ENCODE assay signal across 14 cellular contexts in the genomic region with DNA sequence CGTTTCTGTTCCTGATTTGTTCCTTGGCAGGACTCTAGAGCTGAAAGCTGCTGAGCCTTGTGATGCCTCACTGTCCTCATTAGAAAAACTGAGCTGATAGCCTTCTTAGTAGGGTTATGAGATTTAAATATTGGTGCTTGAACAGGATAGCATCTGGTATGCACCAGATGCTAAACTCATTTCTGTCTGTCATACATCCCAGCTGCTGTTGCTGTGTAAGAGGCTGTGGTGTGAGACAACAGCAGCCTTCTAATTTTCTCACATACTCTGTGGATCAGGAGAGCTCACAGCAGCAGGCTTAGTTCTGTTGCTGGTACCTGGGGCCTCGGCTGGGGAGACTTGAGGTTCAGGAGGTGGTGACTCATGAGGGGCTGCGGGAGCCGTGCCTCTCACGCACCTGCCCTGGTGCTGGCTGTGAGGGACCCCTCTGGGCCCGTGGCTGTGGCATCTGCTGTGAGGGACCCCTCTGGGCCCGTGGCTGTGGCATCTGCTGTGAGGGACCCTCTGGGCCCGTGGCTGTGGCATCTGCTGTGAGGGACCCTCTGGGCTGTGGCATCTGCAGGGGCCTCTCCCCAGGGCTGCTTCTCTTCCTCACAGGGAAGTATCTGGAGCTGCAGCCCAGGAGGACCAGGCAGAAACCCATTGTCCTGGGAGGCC. TPM values are rescaled to one million over a fixed set of nuclear protein-coding genes. Genes with fewer than 3 reads are reported as not detected.
DNase-seq lines count a peak whose midpoint lies in the region; FAIRE-seq and TF ChIP-seq lines count a peak whose summit lies in the region.
"Had no signal": no experiment of that assay in that cellular context is flagged by ENCODE, and none has a peak within 500 bp of the region (broad histone marks: within the 10 kb centered on the region; RNA-seq: fewer than 3 reads in every experiment).

No MANE protein-coding gene starts in this region.

- no peak overlapping the region for H4K5ac ChIP-seq in H9 (ENCODE audit: insufficient read length, low read depth, low read length)

- no peak overlapping the region for H4K91ac ChIP-seq in H9 (ENCODE audit: insufficient read length, low read depth, low read length)

- no peak overlapping the region for H3K4me3 Mint-ChIP-seq in H9
- H3K4me3 Mint-ChIP-seq: activated naive CD4-positive, alpha-beta T cell treated with anti-CD3 and anti-CD28 coated beads, Interleukin-2, amount 10 ng/mL, durations not matched to agents 7 days and 5 days; activated T-cell treated with anti-CD3 and anti-CD28 coated beads, Interleukin-2, amount 50 U/mL, for 24 hours had no signal

- no peaks in the 10 kb centered on the region; a peak in 1 of 5 replicates for H3K9me3 Mint-ChIP-seq in H9
- H3K9me3 Mint-ChIP-seq: activated naive CD4-positive, alpha-beta T cell treated with anti-CD3 and anti-CD28 coated beads, Interleukin-2, amount 10 ng/mL, durations not matched to agents 7 days and 5 days; activated T-cell treated with anti-CD3 and anti-CD28 coated beads, Interleukin-2, amount 50 U/mL, for 24 hours had no signal

- H2AK5ac ChIP-seq in H9 (ENCODE audit: insufficient read length, low read length) = no peak overlapping the region

- no peak overlapping the region for H3K56ac ChIP-seq in H9 (ENCODE audit: insufficient read length, low read depth, low read length)

- H3K27ac Mint-ChIP-seq in H9 = 0 out of 7 replicates have a peak overlapping the region, but pooled peaks of 1 of the 3 experiments have one; percentile 44
- H3K27ac Mint-ChIP-seq: activated naive CD4-positive, alpha-beta T cell treated with anti-CD3 and anti-CD28 coated beads, Interleukin-2, amount 10 ng/mL, durations not matched to agents 7 days and 5 days; activated T-cell treated with anti-CD3 and anti-CD28 coated beads, Interleukin-2, amount 50 U/mL, for 24 hours had no signal

- H3K9me3 ChIP-seq in H9 (ENCODE audit: control insufficient read depth, low read depth, low read length) = no peaks in the 10 kb centered on the region
- H3K9me3 ChIP-seq: gastroesophageal sphincter had no signal

- WGBS in H9 (ENCODE audit: extremely low coverage, insufficient read length, low lambda C conversion rate) = no CpG with 5 or more reads among the region's 8 CpGs

- H2BK5ac ChIP-seq in H9 (ENCODE audit: insufficient read length, low read length) = no peak overlapping the region

- peaks cover 6 to 16% (median 14%) of the 10 kb centered on the region in 3 experiments for H3K36me3 Mint-ChIP-seq in H9 (ENCODE audit: insufficient read depth in 1 of 3, low read depth in 3 of 3)

- no peaks in the 10 kb centered on the region for H3K23me2 ChIP-seq in H9 (ENCODE audit: insufficient read length, low read depth, low read length, poor library complexity, severe bottlenecking)

- H2BK15ac ChIP-seq in H9 (ENCODE audit: low read depth, low read length) = no peak overlapping the region

- H3K4me1 ChIP-seq in H9 (ENCODE audit: insufficient read depth, low read length) = no peaks in the 10 kb centered on the region; the same call in 1 of the 2 replicates

- H3K27ac ChIP-seq in H9 (ENCODE audit: insufficient read length, low read depth, low read length) = no peak overlapping the region

- peaks cover 18 to 19% of the 10 kb centered on the region in 2 experiments for H3K4me1 Mint-ChIP-seq in H9

- H3K23ac ChIP-seq in H9 (ENCODE audit: insufficient read length, low read depth, low read length) = no peak overlapping the region

- H3K27me3 ChIP-seq in H9 (ENCODE audit: insufficient read depth, low read length) = no peaks in the 10 kb centered on the region
- H3K27me3 ChIP-seq: gastroesophageal sphincter had no signal

- no peak overlapping the region for H2BK120ac ChIP-seq in H9 (ENCODE audit: low read depth, low read length, poor library complexity, severe bottlenecking)

- no peak overlapping the region for H4K8ac ChIP-seq in H9 (replicated peaks; ENCODE audit: insufficient read length, low read depth, low read length)

- H2BK20ac ChIP-seq in H9 (ENCODE audit: low read depth, low read length, poor library complexity, severe bottlenecking) = no peak overlapping the region

- H3K79me1 ChIP-seq in H9 (ENCODE audit: insufficient read depth, low read depth, low read length, poor library complexity, severe bottlenecking) = no peaks in the 10 kb centered on the region

- no peak overlapping the region for H3K4ac ChIP-seq in H9 (ENCODE audit: low read depth, low read length)

- no peak overlapping the region for H2BK12ac ChIP-seq in H9 (ENCODE audit: insufficient read length, low read depth, low read length)

- FAIRE-seq in frontal cortex (lab: Jason Lieb, UNC) = no peak
- FAIRE-seq: G401.6 had no signal

- peaks cover 1% of the 10 kb centered on the region; the same call in 1 of the 2 replicates for H3K79me2 ChIP-seq in H9 (ENCODE audit: insufficient read depth, low read length)

- H3K9ac ChIP-seq in H9 (ENCODE audit: extremely low read depth, insufficient read length, low read length) = no peak overlapping the region

- H3K27me3 Mint-ChIP-seq in H9 (ENCODE audit: low read depth) = peaks cover 4% of the 10 kb centered on the region
- H3K27me3 Mint-ChIP-seq: activated naive CD4-positive, alpha-beta T cell treated with anti-CD3 and anti-CD28 coated beads, Interleukin-2, amount 10 ng/mL, durations not matched to agents 7 days and 5 days; activated T-cell treated with anti-CD3 and anti-CD28 coated beads, Interleukin-2, amount 50 U/mL, for 24 hours had no signal

- H4K20me1 ChIP-seq in H9 (ENCODE audit: control insufficient read depth, insufficient read depth, insufficient read length) = peaks cover 3% of the 10 kb centered on the region

- no peak overlapping the region for H2AFZ ChIP-seq in H9 (ENCODE audit: low read length)

- no peak overlapping the region for H3T11ph ChIP-seq in H9 (ENCODE audit: low read length)

- peak overlapping the region; percentile 39; the same call in 1 of the 2 replicates for H3K14ac ChIP-seq in H9 (ENCODE audit: insufficient read depth, low read length)

- no peak for TF ChIP-seq CTCF in H9 (conservative IDR thresholded peaks at IDR 0.05)

- DNase-seq in D341Med (ENCODE audit: low spot score) (peak; percentile 67), H9 (no peak), amniotic epithelial cell (ENCODE audit: low read depth) (peak; percentile 22), myocyte (ENCODE audit: low read depth) (peak; percentile 51), GF-D8 (lab: John Stamatoyannopoulos, UW) (no peak), NCI-H2081 treated with DMSO at 0.1 percent for 48 hours (lab: John Stamatoyannopoulos, UW) (no peak), frontal cortex (ENCODE audit: low spot score in 2 of 2) (no peak), glomerular visceral epithelial cell (ENCODE audit: extremely low spot score) (no peak)
- DNase-seq: activated naive CD4-positive, alpha-beta T cell treated with anti-CD3 and anti-CD28 coated beads, Interleukin-2, amount 10 ng/mL, durations not matched to agents 7 days and 5 days; activated T-cell treated with anti-CD3 and anti-CD28 coated beads, Interleukin-2, amount 50 U/mL, for 24 hours; NCI-H1417 treated with DMSO at 0.1 percent for 48 hours; NCI-H226 had no signal

- H3K18ac ChIP-seq in H9 (ENCODE audit: insufficient read length, low read depth, low read length) = no peak overlapping the region

- no peak overlapping the region for H3K4me2 ChIP-seq in H9 (ENCODE audit: insufficient read depth, insufficient read length, low read length)

RNA-seq across cellular contexts. Expression of a gene that starts 12.5 kb away (rescaled TPM):
- total RNA-seq in H9 (2021) (11.5 and 13.2 TPM in 2 replicates), myocyte (9.2 and 9.6 TPM in 2 replicates), frontal cortex (10.6 TPM)
- polyA plus RNA-seq in myocyte (2012) = 14.1 TPM

RNA-seq across cellular contexts. Expression of a gene that starts 39.6 kb away (rescaled TPM):
- total RNA-seq in H9 (2021) (36.7 and 39.0 TPM in 2 replicates), myocyte (115 and 137 TPM in 2 replicates), frontal cortex (79.1 TPM)
- polyA plus RNA-seq in myocyte (2012) = 44.0 TPM

Comparison
In these comparisons a context has a peak if more than half of its experiments do, and no peak if none do; other contexts are left out.
1. DNase-seq: peak in D341Med (single experiment), amniotic epithelial cell (single experiment) and myocyte (single experiment); none in H9 (single experiment), GF-D8 (single experiment), NCI-H2081 treated with DMSO at 0.1 percent for 48 hours (single experiment), frontal cortex (0 of 2) and glomerular visceral epithelial cell (single experiment).